1 cellular context compared by ENCODE assay signal in the genomic region with DNA sequence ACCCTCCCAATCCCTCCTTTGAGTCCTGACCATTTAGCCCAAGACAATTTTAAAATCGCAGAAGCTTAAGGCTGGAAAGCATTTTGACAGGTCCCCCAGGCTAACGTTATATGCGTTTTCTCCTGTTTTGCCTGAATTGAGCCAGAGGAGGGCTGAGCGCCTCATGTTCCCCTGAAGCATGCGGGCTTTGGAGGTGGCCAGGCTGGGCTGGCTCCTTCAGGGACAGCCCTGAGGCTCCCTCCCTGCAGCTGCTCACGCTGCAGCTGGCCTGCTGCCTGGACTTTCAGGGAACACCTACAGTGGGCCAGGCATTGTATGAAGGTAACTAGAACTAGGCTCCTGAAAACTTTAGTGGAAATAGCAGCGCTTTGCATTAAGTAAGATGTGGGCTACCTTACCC.
TF ChIP-seq lines count a peak whose summit lies in the region.

No MANE protein-coding gene starts in this region.

TF ChIP-seq in SK-N-SH treated with all-trans-retinoic acid at 6 μM for 48 hours, 23 proteins besides CTCF, POLR2A, EP300 and RAD21 (continued from another document):
- no peak for TF ChIP-seq ARNTL (CRISPR knock-in tag; IDR thresholded peaks at IDR 0.05; ENCODE audit: borderline replicate concordance, low read depth)
- no peak for TF ChIP-seq TOX (CRISPR knock-in tag; IDR thresholded peaks at IDR 0.05; ENCODE audit: borderline replicate concordance)
- TF ChIP-seq, protein P1, sequence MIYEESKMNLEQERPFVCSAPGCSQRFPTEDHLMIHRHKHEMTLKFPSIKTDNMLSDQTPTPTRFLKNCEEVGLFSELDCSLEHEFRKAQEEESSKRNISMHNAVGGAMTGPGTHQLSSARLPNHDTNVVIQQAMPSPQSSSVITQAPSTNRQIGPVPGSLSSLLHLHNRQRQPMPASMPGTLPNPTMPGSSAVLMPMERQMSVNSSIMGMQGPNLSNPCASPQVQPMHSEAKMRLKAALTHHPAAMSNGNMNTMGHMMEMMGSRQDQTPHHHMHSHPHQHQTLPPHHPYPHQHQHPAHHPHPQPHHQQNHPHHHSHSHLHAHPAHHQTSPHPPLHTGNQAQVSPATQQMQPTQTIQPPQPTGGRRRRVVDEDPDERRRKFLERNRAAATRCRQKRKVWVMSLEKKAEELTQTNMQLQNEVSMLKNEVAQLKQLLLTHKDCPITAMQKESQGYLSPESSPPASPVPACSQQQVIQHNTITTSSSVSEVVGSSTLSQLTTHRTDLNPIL (CRISPR knock-in tag; IDR thresholded peaks at IDR 0.05; ENCODE audit: low read depth), result no peak
- no peak for TF ChIP-seq BACH2 (CRISPR knock-in tag; IDR thresholded peaks at IDR 0.05; ENCODE audit: borderline replicate concordance)
- no peak for TF ChIP-seq ZFP3 (CRISPR knock-in tag; IDR thresholded peaks at IDR 0.05)
- TF ChIP-seq ZFP30 (CRISPR knock-in tag; IDR thresholded peaks at IDR 0.05), result no peak
- TF ChIP-seq SNAI2 (CRISPR knock-in tag; IDR thresholded peaks at IDR 0.05), result no peak
- no peak for TF ChIP-seq RARB (CRISPR knock-in tag; IDR thresholded peaks at IDR 0.05)
